ENCODE assay signal across 1 cellular context in the genomic region with DNA sequence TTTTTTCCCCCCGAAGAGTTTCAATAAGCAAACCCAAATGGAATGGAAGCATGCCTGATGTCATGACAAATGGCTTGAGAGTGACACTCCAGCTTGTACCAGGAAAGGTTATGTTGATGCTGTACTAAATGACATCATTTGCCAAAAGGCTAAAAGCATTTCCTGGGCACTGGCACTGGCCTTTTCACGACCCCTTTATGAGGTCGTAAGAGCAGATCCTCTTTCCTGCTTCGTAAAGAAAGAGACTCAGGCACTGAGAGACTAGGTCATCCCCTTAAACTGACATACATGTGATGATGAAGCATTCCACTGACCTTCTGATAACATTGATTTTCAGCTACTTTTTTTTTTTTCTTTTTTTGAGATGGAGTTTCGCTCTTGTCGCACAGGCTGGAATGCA.
TF ChIP-seq lines count a peak whose summit lies in the region.

No MANE protein-coding gene starts in this region.

TF ChIP-seq in HepG2, 621 proteins besides CTCF, POLR2A, EP300 and RAD21 (continued from another document):
- TF ChIP-seq, protein P1, sequence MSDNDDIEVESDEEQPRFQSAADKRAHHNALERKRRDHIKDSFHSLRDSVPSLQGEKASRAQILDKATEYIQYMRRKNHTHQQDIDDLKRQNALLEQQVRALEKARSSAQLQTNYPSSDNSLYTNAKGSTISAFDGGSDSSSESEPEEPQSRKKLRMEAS (IDR thresholded peaks at IDR 0.05): no peak
- TF ChIP-seq WIZ (CRISPR knock-in tag; IDR thresholded peaks at IDR 0.05): no peak
- peak; percentile 62; the same call in 1 of the 2 replicates for TF ChIP-seq ATF7 (IDR thresholded peaks at IDR 0.05)
- no peak for TF ChIP-seq ATF7 (CRISPR knock-in tag; IDR thresholded peaks at IDR 0.05)
- TF ChIP-seq ZSCAN12 (CRISPR knock-in tag; IDR thresholded peaks at IDR 0.05): no peak
- no peak for TF ChIP-seq PATZ1 (CRISPR knock-in tag; IDR thresholded peaks at IDR 0.05)
TF ChIP-seq in HepG2: peak in this region for 2.
